8 cellular contexts compared by ENCODE assay signal in the genomic region with DNA sequence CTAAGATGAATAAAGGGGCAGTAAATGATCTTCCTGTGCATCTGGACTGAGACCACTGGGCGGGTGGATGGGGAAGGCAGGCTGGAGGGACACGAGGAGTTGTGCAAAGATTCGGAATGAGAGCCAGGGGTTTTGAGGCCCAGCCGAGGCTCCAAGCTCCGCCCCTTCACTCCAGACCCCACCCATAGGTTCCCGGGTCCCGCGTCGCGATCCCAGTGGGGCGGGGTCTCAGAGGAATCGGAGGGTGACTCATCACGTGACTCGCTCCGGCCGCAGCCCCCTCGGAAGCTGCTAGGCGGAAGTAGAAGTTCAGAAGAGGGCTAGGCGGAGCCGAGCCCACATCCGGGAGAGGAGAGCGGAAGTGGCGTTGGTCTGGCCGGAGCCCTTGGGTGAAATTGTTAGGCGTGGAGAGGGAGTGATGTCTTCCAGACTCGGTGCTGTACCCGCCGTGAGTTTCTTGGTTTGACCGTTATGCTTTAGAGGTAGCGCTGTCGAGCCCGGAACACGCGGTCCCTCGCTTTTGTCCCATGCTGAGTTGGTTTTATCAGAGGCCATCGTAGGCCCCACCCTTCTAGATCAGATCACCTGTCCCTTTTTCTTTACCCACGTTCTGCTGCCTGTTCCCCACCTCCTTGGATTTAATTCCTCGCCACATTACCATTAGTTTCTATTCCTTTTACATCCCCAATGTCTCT. TPM values are rescaled to one million over a fixed set of nuclear protein-coding genes. Genes with fewer than 3 reads are reported as not detected.
DNase-seq lines count a peak whose midpoint lies in the region; ATAC-seq and TF ChIP-seq lines count a peak whose summit lies in the region.

A gene with protein sequence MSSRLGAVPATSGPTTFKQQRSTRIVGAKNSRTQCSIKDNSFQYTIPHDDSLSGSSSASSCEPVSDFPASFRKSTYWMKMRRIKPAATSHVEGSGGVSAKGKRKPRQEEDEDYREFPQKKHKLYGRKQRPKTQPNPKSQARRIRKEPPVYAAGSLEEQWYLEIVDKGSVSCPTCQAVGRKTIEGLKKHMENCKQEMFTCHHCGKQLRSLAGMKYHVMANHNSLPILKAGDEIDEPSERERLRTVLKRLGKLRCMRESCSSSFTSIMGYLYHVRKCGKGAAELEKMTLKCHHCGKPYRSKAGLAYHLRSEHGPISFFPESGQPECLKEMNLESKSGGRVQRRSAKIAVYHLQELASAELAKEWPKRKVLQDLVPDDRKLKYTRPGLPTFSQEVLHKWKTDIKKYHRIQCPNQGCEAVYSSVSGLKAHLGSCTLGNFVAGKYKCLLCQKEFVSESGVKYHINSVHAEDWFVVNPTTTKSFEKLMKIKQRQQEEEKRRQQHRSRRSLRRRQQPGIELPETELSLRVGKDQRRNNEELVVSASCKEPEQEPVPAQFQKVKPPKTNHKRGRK (plus strand): TSS at position 348 of the 695 bp plus-strand sequence. CDS start 71 bp downstream, at position 419.

- intact Hi-C loops in esophagus squamous epithelium (cut with DNase I), result no loop called here

- peak; percentile 95 for DNase-seq in DMS53 (lab: John Stamatoyannopoulos, UW)
- peak; percentile 88 for DNase-seq in activated T-cell treated with anti-CD3 and anti-CD28 coated beads, Interleukin-2, amount 50 U/mL, for 24 hours
- peak; percentile 66 for DNase-seq in esophagus squamous epithelium (lab: John Stamatoyannopoulos, UW)
- DNase-seq in stimulated activated CD8-positive, alpha-beta memory T cell treated with anti-CD3 and anti-CD28 coated beads, Interleukin-7, amount 100 ng/mL, for 24 hours (ENCODE audit: low read depth), result peak; percentile 56

- peaks cover 0 to 17% (median 14%) of the 10 kb centered on the region in 3 donors for H3K9me3 ChIP-seq in esophagus squamous epithelium
- H3K9me3 ChIP-seq in muscle layer of duodenum (ENCODE audit: control insufficient read depth in 1 of 2, low read length in 2 of 2), result peaks cover 6 to 23% of the 10 kb centered on the region in 2 donors

- peak in 1 of 6 experiments; percentile 10 for TF ChIP-seq CTCF in esophagus squamous epithelium (IDR thresholded peaks at IDR 0.05)

- H3K4me1 ChIP-seq in esophagus squamous epithelium (peaks cover 12 to 40% (median 17%) of the 10 kb centered on the region in 3 donors), muscle layer of duodenum (ENCODE audit: control insufficient read depth in 1 of 2, insufficient read depth in 2 of 2, low read length in 2 of 2) (peaks cover 6 to 14% of the 10 kb centered on the region in 2 donors)

- ATAC-seq in GM21576 (IDR thresholded peaks at IDR 0.05; ENCODE audit: unreplicated experiment), result peak; percentile 92

- TF ChIP-seq EP300 in Ishikawa (IDR thresholded peaks at IDR 0.05; ENCODE audit: borderline replicate concordance), result no peak

- H3K36me3 ChIP-seq in esophagus squamous epithelium (no peaks in the 10 kb centered on the region), muscle layer of duodenum (ENCODE audit: control insufficient read depth in 1 of 2, insufficient read depth in 2 of 2, low read length in 2 of 2) (no peaks in the 10 kb centered on the region)

- WGBS in esophagus squamous epithelium, 2 donors, result 0% methylated on average over 20 of the region's 38 CpGs

- TF ChIP-seq RAD21 in Ishikawa (IDR thresholded peaks at IDR 0.05; ENCODE audit: low read depth), result no peak; the same call in 1 of the 2 replicates

- H3K27me3 Mint-ChIP-seq in activated T-cell treated with anti-CD3 and anti-CD28 coated beads, Interleukin-2, amount 50 U/mL, for 24 hours, result no peaks in the 10 kb centered on the region

- H3K4me3 ChIP-seq in esophagus squamous epithelium (peak within 1 kb of the TSS; percentile 49 to 79 (median 64)), muscle layer of duodenum (ENCODE audit: low read depth in 1 of 2, low read length in 2 of 2) (peak within 1 kb of the TSS; percentile 95 to 99)

- H3K9me3 Mint-ChIP-seq in activated T-cell treated with anti-CD3 and anti-CD28 coated beads, Interleukin-2, amount 50 U/mL, for 24 hours, result peaks cover 20% of the 10 kb centered on the region

- peaks cover 42% of the 10 kb centered on the region for H3K36me3 Mint-ChIP-seq in activated T-cell treated with anti-CD3 and anti-CD28 coated beads, Interleukin-2, amount 50 U/mL, for 24 hours (ENCODE audit: low read depth)

- H3K27ac Mint-ChIP-seq in activated T-cell treated with anti-CD3 and anti-CD28 coated beads, Interleukin-2, amount 50 U/mL, for 24 hours, result peak within 1 kb of the TSS; percentile 95

- peak within 1 kb of the TSS; percentile 93 for H3K4me3 Mint-ChIP-seq in activated T-cell treated with anti-CD3 and anti-CD28 coated beads, Interleukin-2, amount 50 U/mL, for 24 hours

- H3K27me3 ChIP-seq in esophagus squamous epithelium, result no peaks in the 10 kb centered on the region
- no peaks in the 10 kb centered on the region for H3K27me3 ChIP-seq in muscle layer of duodenum (ENCODE audit: low read depth, low read length)

- peaks cover 43% of the 10 kb centered on the region for H3K4me1 Mint-ChIP-seq in activated T-cell treated with anti-CD3 and anti-CD28 coated beads, Interleukin-2, amount 50 U/mL, for 24 hours (ENCODE audit: low read depth)

- peak in 2 of 4 donors; percentile 44 to 61 for TF ChIP-seq POLR2A in esophagus squamous epithelium (IDR thresholded peaks at IDR 0.05)

- peak within 1 kb of the TSS; percentile 59 to 84 (median 80) for H3K27ac ChIP-seq in esophagus squamous epithelium
- peak within 1 kb of the TSS; percentile 78 for H3K27ac ChIP-seq in muscle layer of duodenum (ENCODE audit: low read length)

TF ChIP-seq in Ishikawa, 13 proteins besides CTCF, POLR2A, EP300 and RAD21 (continues in another document):
- TF ChIP-seq TCF12 (IDR thresholded peaks at IDR 0.05; ENCODE audit: low read depth) (peak; percentile 42; the same call in 1 of the 2 replicates), TEAD4 (IDR thresholded peaks at IDR 0.05) (no peak; the same call in 1 of the 2 replicates), REST (IDR thresholded peaks at IDR 0.05; ENCODE audit: low read depth) (no peak), CEBPB (IDR thresholded peaks at IDR 0.05) (peak; percentile 15; the same call in 1 of the 2 replicates), FOXM1 (IDR thresholded peaks at IDR 0.05; ENCODE audit: borderline replicate concordance, low read depth) (no peak)

TF ChIP-seq in PFSK-1, 5 proteins besides CTCF, POLR2A, EP300 and RAD21:
- TF ChIP-seq POLR2AphosphoS5 (IDR thresholded peaks at IDR 0.05; ENCODE audit: low read depth, low read length) (peak; percentile 96), SIN3A (IDR thresholded peaks at IDR 0.05; ENCODE audit: borderline replicate concordance, insufficient read depth, low read length) (no peak), FOXP2 (optimal IDR thresholded peaks at IDR 0.05; ENCODE audit: borderline replicate concordance, extremely low read depth, extremely low read length, insufficient read depth) (peak; percentile 22), REST (IDR thresholded peaks at IDR 0.05; ENCODE audit: insufficient read depth in 1 of 2, low read depth in 2 of 2, low read length in 2 of 2) (no peak; a peak in 2 of 4 replicates), TAF1 (IDR thresholded peaks at IDR 0.05; ENCODE audit: borderline replicate concordance, insufficient read depth, low read length) (peak; percentile 95)

RNA-seq across cellular contexts. Expression of the gene that starts here (rescaled TPM):
- polyA plus RNA-seq in PFSK-1 (2012; ENCODE audit: insufficient read length, low read depth), result 16.5 TPM
- 10 to 100 TPM in 3 of 4 donors, 1 to 10 TPM in 1; 7.1 to 18.9 (median 15.7) TPM for total RNA-seq in esophagus squamous epithelium

Comparison
In these comparisons a context has a peak if more than half of its experiments do, and no peak if none do; other contexts are left out.
1. Peak in every context shown above with its lines: DNase-seq, ATAC-seq, H3K4me3 ChIP-seq and H3K27ac ChIP-seq.